Comparison of ENCODE assay signal across 9 cellular contexts in genomic region chr7:21256310-21256877, GRCh38.
DNase-seq lines count a peak whose midpoint lies in the region; ATAC-seq, FAIRE-seq and TF ChIP-seq lines count a peak whose summit lies in the region.
"Had no signal": no experiment of that assay in that cellular context is flagged by ENCODE, and none has a peak within 500 bp of the region (broad histone marks: within the 10 kb centered on the region; RNA-seq: fewer than 3 reads in every experiment).

No MANE protein-coding gene starts in this region.

- no peaks in the 10 kb centered on the region for H3K36me3 Mint-ChIP-seq in CD8-positive, alpha-beta T cell

- H3K4me1 ChIP-seq in CD8-positive, alpha-beta T cell (ENCODE audit: insufficient read depth, low read length) = no peaks in the 10 kb centered on the region
- H3K4me1 ChIP-seq in GM23248 (ENCODE audit: insufficient read depth) = no peaks in the 10 kb centered on the region

- no peaks in the 10 kb centered on the region for H3K9me2 ChIP-seq in GM23248 (ENCODE audit: insufficient read depth)

- H3K27me3 ChIP-seq in CD8-positive, alpha-beta T cell (ENCODE audit: insufficient read depth, low read length) = peaks cover 13% of the 10 kb centered on the region
- H3K27me3 ChIP-seq in GM23248 (replicated peaks; ENCODE audit: insufficient read depth) (peaks cover 41% of the 10 kb centered on the region), bronchial epithelial cell (ENCODE audit: control insufficient read depth, insufficient read depth, low read length) (peaks cover 3% of the 10 kb centered on the region)

- no peak overlapping the region for H3K9ac ChIP-seq in GM23248

- no peak overlapping the region for H3K27ac Mint-ChIP-seq in CD8-positive, alpha-beta T cell
- H3K27ac Mint-ChIP-seq: T-helper 1 cell treated with Interleukin-12 subunit alpha and Interleukin-12 subunit beta and Interleukin-4 antibody, amounts not matched to agents 30 μg/mL and 1 μg/mL, for 36 hours had no signal

- WGBS in GM23248 (ENCODE audit: low coverage in 1 of 2, low lambda C conversion rate in 2 of 2, missing lambda C conversion rate in 2 of 2), 2 experiments = 2 to 3% methylated on average over 3 of the region's 3 CpGs

- POLR2A ChIA-PET in CD8-positive, alpha-beta T cell (lab: Charles Lee) = interaction anchor here (1.0 kb wide), 1 partner anchor 171 kb away, joined by 3 read pairs; no protein-coding TSS in a partner anchor

- H3K79me2 ChIP-seq in GM23248 (ENCODE audit: insufficient read depth) = no peaks in the 10 kb centered on the region

- no peaks in the 10 kb centered on the region for H3K9me3 ChIP-seq in CD8-positive, alpha-beta T cell (ENCODE audit: low read length)
- H3K9me3 ChIP-seq in GM23248 (ENCODE audit: low read depth) = no peaks in the 10 kb centered on the region

- in situ Hi-C loops in GM23248 (cut with MboI) = no loop called here

- H3K4me1 Mint-ChIP-seq in CD8-positive, alpha-beta T cell (ENCODE audit: low read depth) = peaks cover 6% of the 10 kb centered on the region

- DNase-seq in CD8-positive, alpha-beta T cell = peak in 1 of 7 experiments; percentile 17
- DNase-seq in GM23248 (peak; percentile 65), NCI-H69 (lab: John Stamatoyannopoulos, UW) (peak; percentile 84), bronchial epithelial cell (ENCODE audit: low read depth) (peak; percentile 49), middle frontal gyrus (ENCODE audit: extremely low spot score, low spot score) (peak; percentile 45)

- peaks cover 42% of the 10 kb centered on the region for H3K27me3 Mint-ChIP-seq in CD8-positive, alpha-beta T cell (ENCODE audit: low read depth)

- no peak for FAIRE-seq in bronchial epithelial cell (lab: Jason Lieb, UNC)

- ATAC-seq in CD8-positive, alpha-beta T cell = no peak
- ATAC-seq in HG03159 (IDR thresholded peaks at IDR 0.05; ENCODE audit: unreplicated experiment) (no peak), HG02759 (IDR thresholded peaks at IDR 0.05; ENCODE audit: unreplicated experiment) (no peak), GM18861 (IDR thresholded peaks at IDR 0.05; ENCODE audit: unreplicated experiment) (no peak)

- intact Hi-C loops in CD8-positive, alpha-beta T cell (cut with DNase I, micrococcal nuclease) = loop anchor here (1.0 to 10.0 kb wide), 7 partner anchors 171 to 745 kb away; partner anchors contain the start of gene SP4 (in 1 of the 2)

- no peaks in the 10 kb centered on the region for H3K9me3 Mint-ChIP-seq in CD8-positive, alpha-beta T cell

- H4K20me1 ChIP-seq in GM23248 (ENCODE audit: insufficient read depth) = no peaks in the 10 kb centered on the region

- H2AFZ ChIP-seq in GM23248 = no peak overlapping the region

- no peaks in the 10 kb centered on the region for H3K36me3 ChIP-seq in CD8-positive, alpha-beta T cell (ENCODE audit: insufficient read depth, low read length)
- H3K36me3 ChIP-seq in GM23248 (ENCODE audit: low read depth) (no peaks in the 10 kb centered on the region), bronchial epithelial cell (ENCODE audit: control insufficient read depth, insufficient read depth, low read length) (no peaks in the 10 kb centered on the region)

- H3K4me2 ChIP-seq in GM23248 (ENCODE audit: unreplicated experiment) = no peak overlapping the region

- H3K27ac ChIP-seq in CD8-positive, alpha-beta T cell (ENCODE audit: low read depth, low read length) = no peak overlapping the region
- no peak overlapping the region for H3K27ac ChIP-seq in GM23248

- CTCF ChIA-PET in CD8-positive, alpha-beta T cell (lab: Charles Lee) = interaction anchor here (0.8 to 3.8 kb wide), 11 partner anchors 16 to 746 kb away, joined by 3 to 18 read pairs (median 3); partner anchors contain the start of gene SP4

- peak; percentile 65 for TF ChIP-seq CTCF in CD8-positive, alpha-beta T cell (IDR thresholded peaks at IDR 0.05)
- peak; percentile 30 for TF ChIP-seq CTCF in bronchial epithelial cell (IDR thresholded peaks at IDR 0.05; ENCODE audit: insufficient read depth, low read length, severe bottlenecking)

- no peaks in the 10 kb centered on the region for H3F3A ChIP-seq in GM23248 (ENCODE audit: insufficient read depth)

- H3K4me3 ChIP-seq in CD8-positive, alpha-beta T cell (ENCODE audit: low read depth, low read length) = no peak overlapping the region
- H3K4me3 ChIP-seq in GM23248 = no peak overlapping the region
- H3K4me3 ChIP-seq in bronchial epithelial cell (ENCODE audit: low read depth, low read length) = no peak overlapping the region

- H3K4me3 Mint-ChIP-seq in CD8-positive, alpha-beta T cell = no peak overlapping the region
- H3K4me3 Mint-ChIP-seq: T-helper 1 cell treated with Interleukin-12 subunit alpha and Interleukin-12 subunit beta and Interleukin-4 antibody, amounts not matched to agents 30 μg/mL and 1 μg/mL, for 36 hours had no signal
